Comparison of ENCODE assay signal across 12 cellular contexts in the genomic region with DNA sequence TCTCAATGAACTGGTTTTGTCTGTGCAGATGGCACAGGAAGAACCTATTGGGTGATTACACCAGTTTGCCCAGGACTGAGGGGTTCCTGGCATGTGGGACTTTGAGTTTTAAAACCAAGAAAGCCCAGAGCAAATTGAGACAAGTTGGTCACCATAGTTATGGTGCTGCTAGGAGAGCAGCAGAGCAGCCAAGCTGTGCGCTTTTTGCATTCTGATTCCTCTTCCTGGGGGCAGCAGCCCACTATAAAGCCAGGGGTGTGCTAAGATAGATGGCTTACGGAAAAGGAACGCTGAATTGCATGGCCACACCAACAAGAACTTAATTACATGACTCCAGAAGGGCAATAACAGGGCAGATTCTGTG. TPM values are rescaled to one million over a fixed set of nuclear protein-coding genes. Genes with fewer than 3 reads are reported as not detected.
DNase-seq lines count a peak whose midpoint lies in the region; ATAC-seq, FAIRE-seq and TF ChIP-seq lines count a peak whose summit lies in the region.
"Had no signal": no experiment of that assay in that cellular context is flagged by ENCODE, and none has a peak within 500 bp of the region (broad histone marks: within the 10 kb centered on the region; RNA-seq: fewer than 3 reads in every experiment).

No MANE protein-coding gene starts in this region.

- no peak overlapping the region for H3K4me3 Mint-ChIP-seq in activated naive CD4-positive, alpha-beta T cell treated with anti-CD3 and anti-CD28 coated beads for 36 hours
- H3K4me3 Mint-ChIP-seq in stimulated activated memory B cell treated with anti-CD40 and anti-IgM and Interleukin-4, amounts not matched to agents 10 μg/mL and 1 μg/mL and 100 μg/mL, for 72 hours: no peak overlapping the region

- H3K36me3 Mint-ChIP-seq in activated naive CD4-positive, alpha-beta T cell treated with anti-CD3 and anti-CD28 coated beads for 36 hours (ENCODE audit: low read depth): peaks cover 22% of the 10 kb centered on the region
- no peaks in the 10 kb centered on the region for H3K36me3 Mint-ChIP-seq in stimulated activated memory B cell treated with anti-CD40 and anti-IgM and Interleukin-4, amounts not matched to agents 10 μg/mL and 1 μg/mL and 100 μg/mL, for 72 hours

- peak overlapping the region; percentile 16; the same call in 1 of the 2 replicates for H3K9ac ChIP-seq in OCI-LY3 (ENCODE audit: low read length)

- H3K27me3 ChIP-seq in OCI-LY3 (ENCODE audit: low read depth, low read length) (no peaks in the 10 kb centered on the region), SJCRH30 (no peaks in the 10 kb centered on the region)
- H3K27me3 ChIP-seq in effector memory CD4-positive, alpha-beta T cell (replicated peaks; ENCODE audit: control insufficient read depth, insufficient read depth, low read length, poor library complexity, severe bottlenecking): no peaks in the 10 kb centered on the region

- intact Hi-C loops in activated naive CD4-positive, alpha-beta T cell treated with anti-CD3 and anti-CD28 coated beads for 36 hours (cut with micrococcal nuclease): loop anchor here (10.0 kb wide), 1 partner anchor 941 kb away; a partner anchor contains a TSS

- H3K36me3 ChIP-seq in OCI-LY3 (replicated peaks; ENCODE audit: low read depth, low read length): peaks cover 7% of the 10 kb centered on the region
- H3K36me3 ChIP-seq in effector memory CD4-positive, alpha-beta T cell (ENCODE audit: control insufficient read depth, insufficient read depth, low read length): no peaks in the 10 kb centered on the region
- no peaks in the 10 kb centered on the region for H3K36me3 ChIP-seq in SJCRH30
- H3K36me3 ChIP-seq: prostate gland had no signal

- H3K27me3 Mint-ChIP-seq in activated naive CD4-positive, alpha-beta T cell treated with anti-CD3 and anti-CD28 coated beads for 36 hours (ENCODE audit: low read depth): no peaks in the 10 kb centered on the region
- H3K27me3 Mint-ChIP-seq in stimulated activated memory B cell treated with anti-CD40 and anti-IgM and Interleukin-4, amounts not matched to agents 10 μg/mL and 1 μg/mL and 100 μg/mL, for 72 hours: no peaks in the 10 kb centered on the region

- H3K79me2 ChIP-seq in OCI-LY3 (ENCODE audit: low read length): no peaks in the 10 kb centered on the region

- ATAC-seq in stimulated activated memory B cell treated with anti-CD40 and anti-IgM and Interleukin-4, amounts not matched to agents 10 μg/mL and 1 μg/mL and 100 μg/mL, for 72 hours: no peak
- ATAC-seq in GM21360 (IDR thresholded peaks at IDR 0.05; ENCODE audit: unreplicated experiment): no peak

- H3K4me1 Mint-ChIP-seq in activated naive CD4-positive, alpha-beta T cell treated with anti-CD3 and anti-CD28 coated beads for 36 hours (ENCODE audit: low read depth): peaks cover 58% of the 10 kb centered on the region
- H3K4me1 Mint-ChIP-seq in stimulated activated memory B cell treated with anti-CD40 and anti-IgM and Interleukin-4, amounts not matched to agents 10 μg/mL and 1 μg/mL and 100 μg/mL, for 72 hours: peaks cover 27% of the 10 kb centered on the region

- no peak for DNase-seq in activated naive CD4-positive, alpha-beta T cell treated with anti-CD3 and anti-CD28 coated beads for 36 hours
- no peak for DNase-seq in activated naive CD4-positive, alpha-beta T cell treated with Interleukin-2 at 50 U/mL for 16 hours
- DNase-seq in effector memory CD4-positive, alpha-beta T cell: no peak
- DNase-seq in SJCRH30 (no peak), urothelium cell line (ENCODE audit: low spot score) (no peak)
- DNase-seq: dorsolateral prefrontal cortex; stimulated activated CD8-positive, alpha-beta memory T cell treated with anti-CD3 and anti-CD28 coated beads, Interleukin-4, amount 100 ng/mL, for 48 hours had no signal

- H3K9me3 ChIP-seq in OCI-LY3 (ENCODE audit: insufficient read depth, low read length): no peaks in the 10 kb centered on the region
- H3K9me3 ChIP-seq in effector memory CD4-positive, alpha-beta T cell (ENCODE audit: control insufficient read depth, low read length): no peaks in the 10 kb centered on the region
- H3K9me3 ChIP-seq in SJCRH30 (replicated peaks): no peaks in the 10 kb centered on the region
- H3K9me3 ChIP-seq: prostate gland had no signal

- H3K4me1 ChIP-seq in OCI-LY3 (ENCODE audit: low read length) (peaks cover 19% of the 10 kb centered on the region), SJCRH30 (no peaks in the 10 kb centered on the region)
- H3K4me1 ChIP-seq in effector memory CD4-positive, alpha-beta T cell (ENCODE audit: control insufficient read depth, insufficient read depth, low read length, poor library complexity, severe bottlenecking): peaks cover 7% of the 10 kb centered on the region
- H3K4me1 ChIP-seq: prostate gland had no signal

- peak overlapping the region; percentile 52 for H3K4me3 ChIP-seq in OCI-LY3 (ENCODE audit: low read length)
- peak overlapping the region; percentile 23 for H3K4me3 ChIP-seq in effector memory CD4-positive, alpha-beta T cell (ENCODE audit: insufficient read depth, low read depth, low read length, poor library complexity, severe bottlenecking)
- H3K4me3 ChIP-seq in SJCRH30: no peak overlapping the region
- H3K4me3 ChIP-seq: dorsolateral prefrontal cortex, prostate gland had no signal

- H3K9me3 Mint-ChIP-seq in activated naive CD4-positive, alpha-beta T cell treated with anti-CD3 and anti-CD28 coated beads for 36 hours: peaks cover 9% of the 10 kb centered on the region
- H3K9me3 Mint-ChIP-seq in stimulated activated memory B cell treated with anti-CD40 and anti-IgM and Interleukin-4, amounts not matched to agents 10 μg/mL and 1 μg/mL and 100 μg/mL, for 72 hours: peaks cover 2% of the 10 kb centered on the region

- CTCF ChIA-PET in activated naive CD4-positive, alpha-beta T cell treated with anti-CD3 and anti-CD28 coated beads for 36 hours (lab: Charles Lee): interaction anchor here (2.2 kb wide), 1 partner anchor 21 kb away, joined by 8 read pairs; no protein-coding TSS in a partner anchor

- peak overlapping the region; percentile 87 for H3K27ac Mint-ChIP-seq in activated naive CD4-positive, alpha-beta T cell treated with anti-CD3 and anti-CD28 coated beads for 36 hours
- peak overlapping the region; percentile 78 for H3K27ac Mint-ChIP-seq in stimulated activated memory B cell treated with anti-CD40 and anti-IgM and Interleukin-4, amounts not matched to agents 10 μg/mL and 1 μg/mL and 100 μg/mL, for 72 hours

- peak overlapping the region; percentile 80 for H2AFZ ChIP-seq in OCI-LY3 (ENCODE audit: low read depth, low read length)

- H4K20me1 ChIP-seq in OCI-LY3 (ENCODE audit: insufficient read depth, low read length): no peaks in the 10 kb centered on the region

- no peak for FAIRE-seq in urothelium cell line (lab: Jason Lieb, UNC)
- FAIRE-seq: islet of Langerhans had no signal

- no peak for TF ChIP-seq CTCF in OCI-LY3 (IDR thresholded peaks at IDR 0.05; ENCODE audit: low read depth, low read length)

- peak overlapping the region; percentile 63 for H3K4me2 ChIP-seq in OCI-LY3 (ENCODE audit: low read length)

- H3K27ac ChIP-seq in OCI-LY3 (ENCODE audit: low read length) (peak overlapping the region; percentile 26; the same call in 1 of the 2 replicates), SJCRH30 (no peak overlapping the region)
- H3K27ac ChIP-seq in effector memory CD4-positive, alpha-beta T cell (ENCODE audit: insufficient read depth, low read length, poor library complexity, severe bottlenecking): no peak overlapping the region
- H3K27ac ChIP-seq: dorsolateral prefrontal cortex, prostate gland had no signal

RNA-seq across cellular contexts. Expression of a gene that starts 49.7 kb away (rescaled TPM):
- 1 to 10 TPM; 3.4 to 5.2 TPM for total RNA-seq in activated naive CD4-positive, alpha-beta T cell treated with anti-CD3 and anti-CD28 coated beads for 36 hours
- not detected in 2 replicates for total RNA-seq in SJCRH30 (2014; rRNA removed; shearing (Covaris generic))
